Comparison of ENCODE assay signal across 8 cellular contexts in the genomic region with DNA sequence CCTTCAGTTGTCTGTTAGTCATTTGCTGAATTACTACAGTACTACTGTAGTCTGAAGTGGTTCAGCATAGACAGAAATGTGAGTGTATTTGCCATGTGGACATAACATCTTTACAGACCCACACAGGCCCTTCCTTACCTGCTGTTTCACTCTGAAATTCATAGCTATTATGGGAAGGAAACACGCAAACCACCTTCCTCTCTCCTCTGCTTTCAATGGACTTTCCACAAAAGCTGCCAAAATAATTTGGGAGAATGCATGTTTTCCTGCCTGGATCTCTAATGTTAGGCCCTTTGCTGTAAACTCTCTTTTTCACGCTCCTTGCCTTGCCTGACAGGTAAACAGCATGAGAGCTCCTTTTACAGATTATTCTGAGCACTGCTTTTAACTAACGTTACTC.
"Had no signal": no experiment of that assay in that cellular context is flagged by ENCODE, and none has a peak within 500 bp of the region (broad histone marks: within the 10 kb centered on the region; RNA-seq: fewer than 3 reads in every experiment).

No MANE protein-coding gene starts in this region.

- FAIRE-seq: HTR-8/SVneo, K562 had no signal

- H3K4me3 ChIP-seq: GM23248, K562 had no signal

- DNase-seq: GM23248, GOT3, H9, HCEC 1CT, IMR-90, KG1 had no signal

- H2AFZ ChIP-seq: GM23248 had no signal

- H3K27ac ChIP-seq: GM23248 had no signal

- ATAC-seq: K562 had no signal

- H3K9ac ChIP-seq: GM23248 had no signal
